Comparison of ENCODE assay signal across 15 cellular contexts in genomic region chr3:101819649-101820202, GRCh38. TPM values are rescaled to one million over a fixed set of nuclear protein-coding genes. Genes with fewer than 3 reads are reported as not detected.
A peak's percentile ranks its signal among the peaks of the same experiment; 100 is the strongest.
DNase-seq lines count a peak whose midpoint lies in the region; ATAC-seq, FAIRE-seq and TF ChIP-seq lines count a peak whose summit lies in the region.
"Had no signal": no experiment of that assay in that cellular context is flagged by ENCODE, and none has a peak within 500 bp of the region (broad histone marks: within the 10 kb centered on the region; RNA-seq: fewer than 3 reads in every experiment).

No MANE protein-coding gene starts in this region.

- ATAC-seq in GM19468 (IDR thresholded peaks at IDR 0.05; ENCODE audit: extremely low read depth, unreplicated experiment) (peak; percentile 27), HG03460 (IDR thresholded peaks at IDR 0.05; ENCODE audit: unreplicated experiment) (peak; percentile 39)
- ATAC-seq: activated CD8-positive, alpha-beta memory T cell treated with anti-CD3 and anti-CD28 coated beads, Interleukin-2, amount 10 ng/mL, durations not matched to agents 7 days and 5 days; stimulated activated effector memory CD8-positive, alpha-beta T cell treated with anti-CD3 and anti-CD28 coated beads, Interleukin-12 subunit alpha, Interleukin-12 subunit beta, amount 100 ng/mL, for 72 hours had no signal

- DNase-seq in GM18507 (ENCODE audit: extremely low spot score, insufficient read length, low read depth) (no peak), amniotic epithelial cell (ENCODE audit: low read depth) (peak; percentile 35), endothelial cell (ENCODE audit: low spot score) (no peak), kidney glomerular epithelial cell (lab: John Stamatoyannopoulos, UW) (no peak), HFFc6 (no peak)
- no peak for DNase-seq in stimulated activated CD4-positive, alpha-beta T cell treated with anti-CD3 and anti-CD28 coated beads, Interleukin-12 subunit alpha, Interleukin-12 subunit beta, amount 100 ng/mL, for 4 hours
- DNase-seq: activated CD8-positive, alpha-beta memory T cell treated with anti-CD3 and anti-CD28 coated beads, Interleukin-2, amount 10 ng/mL, durations not matched to agents 7 days and 5 days; adrenal gland; MM.1S; Peyer's patch had no signal

- H3K4me1 Mint-ChIP-seq in endothelial cell (ENCODE audit: unreplicated experiment) (no peaks in the 10 kb centered on the region), HFFc6 (ENCODE audit: low read depth) (peaks cover 39% of the 10 kb centered on the region)

- H3K9me3 Mint-ChIP-seq in endothelial cell (ENCODE audit: unreplicated experiment) (no peaks in the 10 kb centered on the region), HFFc6 (no peaks in the 10 kb centered on the region)
- H3K9me3 Mint-ChIP-seq: stimulated activated effector memory CD8-positive, alpha-beta T cell treated with anti-CD3 and anti-CD28 coated beads, Interleukin-12 subunit alpha, Interleukin-12 subunit beta, amount 100 ng/mL, for 72 hours had no signal

- FAIRE-seq in GM18507 (lab: Jason Lieb, UNC): peak; percentile 31
- FAIRE-seq: G401.6, H1 had no signal

- no peak overlapping the region for H3K4me3 Mint-ChIP-seq in endothelial cell (ENCODE audit: unreplicated experiment)
- H3K4me3 Mint-ChIP-seq in HFFc6: no peak overlapping the region
- H3K4me3 Mint-ChIP-seq: activated CD8-positive, alpha-beta memory T cell treated with anti-CD3 and anti-CD28 coated beads, Interleukin-2, amount 10 ng/mL, durations not matched to agents 7 days and 5 days; stimulated activated effector memory CD8-positive, alpha-beta T cell treated with anti-CD3 and anti-CD28 coated beads, Interleukin-12 subunit alpha, Interleukin-12 subunit beta, amount 100 ng/mL, for 72 hours had no signal

- TF ChIP-seq CTCF in endothelial cell (IDR thresholded peaks at IDR 0.05; ENCODE audit: unreplicated experiment): no peak
- no peak for TF ChIP-seq CTCF in HFFc6 (IDR thresholded peaks at IDR 0.05)

- H3K27me3 Mint-ChIP-seq in endothelial cell (ENCODE audit: unreplicated experiment) (peaks cover 3% of the 10 kb centered on the region), HFFc6 (ENCODE audit: insufficient read depth) (no peaks in the 10 kb centered on the region)
- H3K27me3 Mint-ChIP-seq: activated CD8-positive, alpha-beta memory T cell treated with anti-CD3 and anti-CD28 coated beads, Interleukin-2, amount 10 ng/mL, durations not matched to agents 7 days and 5 days had no signal

- H3K27ac Mint-ChIP-seq in endothelial cell (ENCODE audit: unreplicated experiment) (no peak overlapping the region), HFFc6 (no peak overlapping the region)
- H3K27ac Mint-ChIP-seq: activated CD8-positive, alpha-beta memory T cell treated with anti-CD3 and anti-CD28 coated beads, Interleukin-2, amount 10 ng/mL, durations not matched to agents 7 days and 5 days; stimulated activated effector memory CD8-positive, alpha-beta T cell treated with anti-CD3 and anti-CD28 coated beads, Interleukin-12 subunit alpha, Interleukin-12 subunit beta, amount 100 ng/mL, for 72 hours had no signal

- H3K36me3 Mint-ChIP-seq in endothelial cell (ENCODE audit: low read depth, unreplicated experiment): peaks cover 8% of the 10 kb centered on the region
- H3K36me3 Mint-ChIP-seq in HFFc6 (ENCODE audit: low read depth): peaks cover 22% of the 10 kb centered on the region
- H3K36me3 Mint-ChIP-seq: stimulated activated effector memory CD8-positive, alpha-beta T cell treated with anti-CD3 and anti-CD28 coated beads, Interleukin-12 subunit alpha, Interleukin-12 subunit beta, amount 100 ng/mL, for 72 hours had no signal

RNA-seq across cellular contexts. Expression of gene NFKBIZ, which starts 29.6 kb away (rescaled TPM):
- 20.5 TPM for total RNA-seq in endothelial cell (ENCODE audit: unreplicated experiment)
- 10 to 100 TPM; 51.1 to 64.2 (median 57.8) TPM for total RNA-seq in HFFc6 (2021; fragmentation: NEBNext Ultra II Directional; extraction: Animal tissue kit (Norgen Biotek cat#: 25700))

RNA-seq across cellular contexts. Expression of gene NXPE3, which starts 40.7 kb away (rescaled TPM):
- 20.3 TPM for total RNA-seq in endothelial cell (ENCODE audit: unreplicated experiment)
- 10 to 100 TPM; 37.7 to 44.3 (median 41.0) TPM for total RNA-seq in HFFc6 (2021; fragmentation: NEBNext Ultra II Directional; extraction: Animal tissue kit (Norgen Biotek cat#: 25700))
